ENCODE assay signal across 18 cellular contexts in the genomic region with DNA sequence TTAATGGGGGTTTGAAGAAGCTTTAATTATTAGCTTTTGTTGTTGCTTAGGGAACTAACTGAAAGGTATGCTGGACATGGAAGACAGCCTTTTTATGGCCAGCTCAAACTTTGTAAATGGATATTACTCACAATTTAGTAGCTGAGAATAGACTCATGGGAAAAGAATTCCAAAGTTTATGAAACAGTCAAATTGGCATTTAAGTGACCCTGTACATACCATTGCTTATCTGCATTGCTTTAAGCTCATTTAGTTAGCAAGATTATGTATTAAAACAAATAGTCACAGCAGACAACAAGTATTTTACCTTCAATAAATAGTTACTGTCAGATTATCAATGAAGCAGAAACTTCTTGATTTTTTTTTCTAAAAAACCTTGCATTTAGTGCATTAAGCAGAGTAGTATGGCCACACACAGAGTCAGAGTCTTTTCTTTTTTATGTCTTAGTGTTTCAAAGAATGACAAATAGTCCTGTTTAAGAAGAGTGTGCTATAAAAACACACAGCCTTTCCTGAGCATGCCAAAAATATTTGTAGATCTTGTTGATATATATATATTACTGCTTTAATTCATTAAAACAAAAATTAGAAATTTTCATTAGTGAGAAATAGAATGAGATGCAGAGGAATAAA.
DNase-seq lines count a peak whose midpoint lies in the region; ATAC-seq and TF ChIP-seq lines count a peak whose summit lies in the region.
"Had no signal": no experiment of that assay in that cellular context is flagged by ENCODE, and none has a peak within 500 bp of the region (broad histone marks: within the 10 kb centered on the region; RNA-seq: fewer than 3 reads in every experiment).

No MANE protein-coding gene starts in this region.

- no peak for TF ChIP-seq CTCF in brain microvascular endothelial cell (IDR thresholded peaks at IDR 0.05; ENCODE audit: low read depth, low read length, missing control alignments)

- H3K36me3 ChIP-seq in brain microvascular endothelial cell (replicated peaks), result no peaks in the 10 kb centered on the region
- H3K36me3 ChIP-seq: HAP-1, ovary, suprapubic skin had no signal

- in situ Hi-C loops in ACHN (cut with HindIII; ENCODE audit: low pct_ligation_motif_present, low pct_unique_long_range_greater_than_20kb, low sequenced_read_pairs), result no loop called here
- in situ Hi-C loops in brain microvascular endothelial cell (cut with HindIII; ENCODE audit: low pct_ligation_motif_present, low sequenced_read_pairs), result no loop called here

- peak overlapping the region; percentile 12 for H3K27ac ChIP-seq in brain microvascular endothelial cell
- H3K27ac ChIP-seq: ovary, suprapubic skin, VCaP had no signal

- ATAC-seq in left lobe of liver, result no peak
- ATAC-seq: activated CD8-positive, alpha-beta memory T cell treated with anti-CD3 and anti-CD28 coated beads, Interleukin-2, amount 10 ng/mL, durations not matched to agents 7 days and 5 days; activated naive CD4-positive, alpha-beta T cell treated with anti-CD3 and anti-CD28 coated beads, Interleukin-2, amount 50 U/mL, for 72 hours; esophagus mucosa; SK-N-SH treated with all-trans-retinoic acid at 6 μM for 48 hours had no signal

- DNase-seq in ACHN, result peak; percentile 51
- peak; percentile 79 for DNase-seq in HS-27A (ENCODE audit: low read depth)
- DNase-seq in brain microvascular endothelial cell, result no peak
- peak; percentile 88 for DNase-seq in kidney glomerular epithelial cell (lab: John Stamatoyannopoulos, UW)
- DNase-seq in SW480 (ENCODE audit: low spot score), result no peak
- DNase-seq in NCI-H2107 treated with DMSO at 0.1 percent for 48 hours (lab: John Stamatoyannopoulos, UW; ENCODE audit: unreplicated experiment), result no peak
- DNase-seq in NCI-H1092 treated with DMSO at 0.1 percent for 48 hours (lab: John Stamatoyannopoulos, UW), result no peak
- no peak for DNase-seq in left lobe of liver (ENCODE audit: low spot score)
- DNase-seq: activated CD8-positive, alpha-beta memory T cell treated with anti-CD3 and anti-CD28 coated beads, Interleukin-2, amount 10 ng/mL, durations not matched to agents 7 days and 5 days; AML-193; NK-92 treated with Interleukin-12 subunit alpha and Interleukin-12 subunit beta, amount 100 ng/mL, for 24 hours; ovary had no signal

- no peak overlapping the region for H3K4me3 ChIP-seq in brain microvascular endothelial cell (ENCODE audit: low read depth, low read length)
- H3K4me3 ChIP-seq: HAP-1, ovary, suprapubic skin had no signal

- H3K27me3 ChIP-seq in brain microvascular endothelial cell (replicated peaks), result no peaks in the 10 kb centered on the region
- H3K27me3 ChIP-seq: ovary, suprapubic skin had no signal

Comparison
In these comparisons a context has a peak if more than half of its experiments do, and no peak if none do; other contexts are left out.
1. DNase-seq: peak in ACHN (single experiment), HS-27A (single experiment) and kidney glomerular epithelial cell (single experiment); none in brain microvascular endothelial cell (single experiment), SW480 (single experiment), NCI-H2107 treated with DMSO at 0.1 percent for 48 hours (single experiment), NCI-H1092 treated with DMSO at 0.1 percent for 48 hours (single experiment) and left lobe of liver (single experiment).